In genomic region chr9:95433096-95433852, GRCh38 we compare ENCODE assay signal across 16 cellular contexts.
"Had no signal": no experiment of that assay in that cellular context is flagged by ENCODE, and none has a peak within 500 bp of the region (broad histone marks: within the 10 kb centered on the region; RNA-seq: fewer than 3 reads in every experiment).

No MANE protein-coding gene starts in this region.

- FAIRE-seq: bronchial epithelial cell, endometrium, islet of Langerhans had no signal

- DNase-seq: activated CD4-positive, alpha-beta memory T cell treated with anti-CD3 and anti-CD28 coated beads, Interleukin-2, amount 10 ng/mL, durations not matched to agents 7 days and 5 days; activated CD4-positive, alpha-beta T cell treated with anti-CD3 and anti-CD28 coated beads for 1 hour; activated CD8-positive, alpha-beta memory T cell treated with anti-CD3 and anti-CD28 coated beads, Interleukin-2, amount 50 U/mL, for 48 hours; activated naive CD4-positive, alpha-beta T cell; foreskin keratinocyte; mammary epithelial cell; naive thymus-derived CD8-positive, alpha-beta T cell; retina; stimulated activated CD4-positive, alpha-beta T cell treated with anti-CD3 and anti-CD28 coated beads, Interleukin-4, amount 100 ng/mL, for 4 hours had no signal

- H3K4me3 ChIP-seq: ascending aorta, esophagus muscularis mucosa, mucosa of descending colon, skin epidermis had no signal
